Comparison of ENCODE assay signal across 29 cellular contexts in the genomic region with DNA sequence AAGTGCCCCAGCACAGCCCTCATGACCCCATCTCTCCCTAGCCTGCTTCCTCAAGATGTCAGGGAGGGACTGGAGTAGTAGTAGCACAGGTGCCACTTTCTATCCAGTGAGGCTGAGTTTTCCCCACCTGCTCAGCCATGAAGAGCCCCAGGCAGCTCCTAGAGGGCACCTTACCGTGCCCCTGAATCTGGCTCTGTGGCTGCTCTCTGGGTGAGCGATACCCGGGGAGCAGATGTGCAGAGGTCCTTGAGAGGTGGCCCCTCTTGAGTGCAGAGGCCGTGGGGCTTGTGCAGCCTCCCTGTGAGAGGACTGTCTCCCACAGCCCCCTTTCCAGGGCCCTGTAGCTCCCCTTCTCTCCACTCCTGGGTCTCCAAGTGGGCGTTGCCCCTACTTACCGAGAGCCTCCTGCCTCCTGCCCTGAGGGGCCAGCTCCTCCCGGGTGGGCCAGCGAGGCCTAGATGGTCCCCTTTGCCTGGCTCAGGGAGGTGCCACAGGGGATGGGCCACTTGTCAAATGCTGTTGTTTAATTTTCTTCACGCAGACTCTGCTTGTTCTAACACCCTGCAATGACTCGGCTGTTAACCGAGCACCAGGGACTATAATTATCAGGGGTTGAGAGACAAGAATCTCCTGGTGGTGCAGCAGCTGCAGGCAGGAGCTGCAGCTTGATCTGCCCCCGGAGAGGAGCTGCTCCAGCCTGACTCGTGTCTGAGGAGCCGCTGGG. TPM values are rescaled to one million over a fixed set of nuclear protein-coding genes. Genes with fewer than 3 reads are reported as not detected.
DNase-seq lines count a peak whose midpoint lies in the region; ATAC-seq, FAIRE-seq and TF ChIP-seq lines count a peak whose summit lies in the region.
"Had no signal": no experiment of that assay in that cellular context is flagged by ENCODE, and none has a peak within 500 bp of the region (broad histone marks: within the 10 kb centered on the region; RNA-seq: fewer than 3 reads in every experiment).

No MANE protein-coding gene starts in this region.

- intact Hi-C loops in kidney (cut with DNase I) (no loop called here), HepG2 (cut with micrococcal nuclease; ENCODE audit: unreplicated experiment) (no loop called here)

- H3K27me3 ChIP-seq in skeletal muscle tissue (ENCODE audit: control insufficient read depth in 3 of 3, insufficient read depth in 3 of 3, low read length in 3 of 3), result peaks cover 0 to 5% (median 0%) of the 10 kb centered on the region in 3 donors
- no peaks in the 10 kb centered on the region for H3K27me3 ChIP-seq in HepG2 (ENCODE audit: control insufficient read depth in 1 of 2, insufficient read depth in 2 of 2, low read length in 2 of 2)
- H3K27me3 ChIP-seq: upper lobe of left lung had no signal

- no peak for TF ChIP-seq EP300 in HepG2 (IDR thresholded peaks at IDR 0.05; ENCODE audit: low read depth in 2 of 2, low read length in 2 of 2)
- no peak for TF ChIP-seq EP300 in HepG2 (CRISPR knock-in tag; IDR thresholded peaks at IDR 0.05; ENCODE audit: borderline replicate concordance)

- H3K9me3 Mint-ChIP-seq in immature natural killer cell, result peaks cover 0 to 2% (median 0%) of the 10 kb centered on the region in 6 donors
- H3K9me3 Mint-ChIP-seq: activated naive CD4-positive, alpha-beta T cell treated with anti-CD3 and anti-CD28 coated beads, Interleukin-2, amount 50 U/mL, for 24 hours; CD14-positive monocyte; naive B cell had no signal

- H4K20me1 ChIP-seq in HepG2 (ENCODE audit: insufficient read depth, low read length), result no peaks in the 10 kb centered on the region

- H3K4me3 ChIP-seq in kidney (ENCODE audit: low read length in 2 of 2) (no peak overlapping the region), skeletal muscle tissue (ENCODE audit: low read length in 3 of 3) (no peak overlapping the region), HepG2 (replicated peaks in 1 of 3; ENCODE audit: insufficient read depth in 1 of 3, low read depth in 2 of 3, low read length in 3 of 3) (no peak overlapping the region)
- H3K4me3 ChIP-seq: heart right ventricle, suprapubic skin, upper lobe of left lung had no signal

- peak; percentile 54 to 69 for DNase-seq in NCI-H2081 (lab: John Stamatoyannopoulos, UW)
- no peak for DNase-seq in NCI-H2081 treated with DMSO at 0.1 percent for 48 hours (lab: John Stamatoyannopoulos, UW)
- peak; percentile 61 for DNase-seq in NCI-H2227 (lab: John Stamatoyannopoulos, UW; ENCODE audit: unreplicated experiment)
- DNase-seq in kidney, result peak; percentile 62
- no peak for DNase-seq in HepG2 (ENCODE audit: low spot score)
- DNase-seq in immature natural killer cell, result no peak
- DNase-seq: 8988T; DMS79 treated with DMSO at 0.1 percent for 48 hours; foreskin melanocyte; GDM1; GOT3; heart right ventricle; KBM-7; naive B cell; NCI-H1105 treated with DMSO at 0.1 percent for 48 hours; NCI-H774; SIG-M5; stimulated activated naive CD4-positive, alpha-beta T cell treated with Interleukin-2 at 50 U/mL for 16 hours; SW 1271; upper lobe of left lung had no signal

- no peak overlapping the region for H3K4me3 Mint-ChIP-seq in immature natural killer cell
- H3K4me3 Mint-ChIP-seq: activated naive CD4-positive, alpha-beta T cell treated with anti-CD3 and anti-CD28 coated beads, Interleukin-2, amount 50 U/mL, for 24 hours; CD14-positive monocyte; naive B cell had no signal

- no peaks in the 10 kb centered on the region for H3K4me1 ChIP-seq in kidney (ENCODE audit: control insufficient read depth in 1 of 2, insufficient read depth in 1 of 2, low read depth in 1 of 2, low read length in 2 of 2)
- peaks cover 10 to 33% (median 14%) of the 10 kb centered on the region in 3 donors for H3K4me1 ChIP-seq in skeletal muscle tissue (ENCODE audit: control insufficient read depth in 3 of 3, insufficient read depth in 3 of 3, low read length in 3 of 3)
- no peaks in the 10 kb centered on the region for H3K4me1 ChIP-seq in HepG2 (ENCODE audit: insufficient read depth, low read length)
- H3K4me1 ChIP-seq: suprapubic skin, upper lobe of left lung had no signal

- H3K27me3 Mint-ChIP-seq in immature natural killer cell (ENCODE audit: low read depth in 3 of 3), result peaks cover 0 to 1% (median 0%) of the 10 kb centered on the region in 3 donors
- H3K27me3 Mint-ChIP-seq: activated naive CD4-positive, alpha-beta T cell treated with anti-CD3 and anti-CD28 coated beads, Interleukin-2, amount 50 U/mL, for 24 hours had no signal

- 81% methylated on average over 4 of the region's 14 CpGs for WGBS in HepG2 (ENCODE audit: low lambda C conversion rate)

- FAIRE-seq in kidney (lab: Jason Lieb, UNC) (no peak), HepG2 (lab: Jason Lieb, UNC) (no peak)

- H3K4me2 ChIP-seq in HepG2 (ENCODE audit: low read depth, low read length), result no peak overlapping the region

- H3K4me1 Mint-ChIP-seq in immature natural killer cell, result no peaks in the 10 kb centered on the region
- H3K4me1 Mint-ChIP-seq: activated naive CD4-positive, alpha-beta T cell treated with anti-CD3 and anti-CD28 coated beads, Interleukin-2, amount 50 U/mL, for 24 hours; CD14-positive monocyte had no signal

- CTCF ChIA-PET in HepG2 (lab: Yijun Ruan, JAX; ENCODE audit: low intra/inter-chr PET ratio, low total read pairs), result no interaction called here

- POLR2A ChIA-PET in HepG2 (lab: Yijun Ruan, JAX), result no interaction called here

- no peaks in the 10 kb centered on the region for H3K79me2 ChIP-seq in HepG2 (ENCODE audit: insufficient read depth, low read length)

- TF ChIP-seq RAD21 in HepG2 (CRISPR knock-in tag; IDR thresholded peaks at IDR 0.05), result no peak

- no TSS peak for BruUV-seq in HepG2 (replicated peaks; lab: Mats Ljungman, UMichigan)

- H3K27ac Mint-ChIP-seq in immature natural killer cell, result no peak overlapping the region
- H3K27ac Mint-ChIP-seq: activated naive CD4-positive, alpha-beta T cell treated with anti-CD3 and anti-CD28 coated beads, Interleukin-2, amount 50 U/mL, for 24 hours; CD14-positive monocyte had no signal

- H3K36me3 ChIP-seq in kidney (ENCODE audit: control insufficient read depth in 1 of 2, insufficient read depth in 2 of 2, low read length in 2 of 2), result no peaks in the 10 kb centered on the region
- H3K36me3 ChIP-seq in skeletal muscle tissue (ENCODE audit: control insufficient read depth in 3 of 3, insufficient read depth in 3 of 3, low read length in 3 of 3), result no peaks in the 10 kb centered on the region
- H3K36me3 ChIP-seq in HepG2 (replicated peaks in 1 of 2; ENCODE audit: control insufficient read depth in 1 of 2, insufficient read depth in 2 of 2, low read length in 2 of 2), result no peaks in the 10 kb centered on the region
- H3K36me3 ChIP-seq: heart right ventricle, neutrophil, suprapubic skin, upper lobe of left lung had no signal

- no peak overlapping the region for H3K27ac ChIP-seq in kidney (ENCODE audit: low read depth in 2 of 2, low read length in 2 of 2)
- peak overlapping the region; percentile 30 for H3K27ac ChIP-seq in skeletal muscle tissue (ENCODE audit: low read depth, low read length)
- no peak overlapping the region for H3K27ac ChIP-seq in HepG2 (ENCODE audit: extremely low read length, insufficient read depth, low read length)
- H3K27ac ChIP-seq: heart right ventricle, neutrophil, suprapubic skin, upper lobe of left lung had no signal

- TF ChIP-seq CTCF in kidney (IDR thresholded peaks at IDR 0.05; ENCODE audit: borderline replicate concordance, extremely low read depth, insufficient read depth) (no peak), HepG2 (CRISPR knock-in tag; IDR thresholded peaks at IDR 0.05) (no peak)

- TF ChIP-seq POLR2A in HepG2 (IDR thresholded peaks at IDR 0.05; ENCODE audit: insufficient read depth in 1 of 2, low read depth in 2 of 2, low read length in 2 of 2), result no peak

- in situ Hi-C loops in HepG2 (cut with HindIII; ENCODE audit: extremely low pct_ligation_motif_present, low pct_unique_long_range_greater_than_20kb), result no loop called here

- H3K9ac ChIP-seq in kidney (ENCODE audit: low read length in 2 of 2) (no peak overlapping the region), skeletal muscle tissue (ENCODE audit: low read depth in 1 of 3, low read length in 3 of 3) (peak overlapping the region; percentile 50 to 57 (median 57)), HepG2 (ENCODE audit: insufficient read depth, low read depth, low read length) (no peak overlapping the region)

- no peaks in the 10 kb centered on the region for H3K36me3 Mint-ChIP-seq in immature natural killer cell
- H3K36me3 Mint-ChIP-seq: activated naive CD4-positive, alpha-beta T cell treated with anti-CD3 and anti-CD28 coated beads, Interleukin-2, amount 50 U/mL, for 24 hours; CD14-positive monocyte; naive B cell had no signal

- ATAC-seq in HepG2, result no peak
- no peak for ATAC-seq in GM19328 (IDR thresholded peaks at IDR 0.05; ENCODE audit: unreplicated experiment)
- ATAC-seq: heart right ventricle had no signal

- H3K9me3 ChIP-seq in kidney (ENCODE audit: control insufficient read depth in 1 of 2, low read length in 2 of 2) (no peaks in the 10 kb centered on the region), skeletal muscle tissue (ENCODE audit: control insufficient read depth in 3 of 3, low read length in 3 of 3) (no peaks in the 10 kb centered on the region), HepG2 (ENCODE audit: low read length) (no peaks in the 10 kb centered on the region)
- H3K9me3 ChIP-seq: heart right ventricle, neutrophil, suprapubic skin, upper lobe of left lung had no signal

- H2AFZ ChIP-seq in HepG2 (ENCODE audit: low read length), result no peak overlapping the region

RNA-seq across cellular contexts. Expression of a gene that starts 29.6 kb away (rescaled TPM):
- total RNA-seq in kidney, result not detected
- not detected for polyA plus RNA-seq in kidney (ENCODE audit: insufficient read depth, low read depth, low replicate concordance)
- total RNA-seq in skeletal muscle tissue, result 2.6 TPM
- 13.1 and 20.2 TPM in 2 replicates for total RNA-seq in HepG2 (2016; rRNA removed; fragmentation: Illumina TruSeq; extraction: Trizol)
- 12.8 and 17.7 TPM in 2 replicates for total RNA-seq in HepG2 (2016; cell fraction: cytosol; rRNA removed; fragmentation: Illumina TruSeq; extraction: Trizol; ENCODE audit: low read depth)
- 12.5 and 19.9 TPM in 2 replicates for total RNA-seq in HepG2 (2016; cell fraction: insoluble cytoplasmic fraction; rRNA removed; fragmentation: Illumina TruSeq; extraction: Trizol)
- 27.9 and 34.7 TPM in 2 replicates for total RNA-seq in HepG2 (2016; cell fraction: membrane; rRNA removed; fragmentation: Illumina TruSeq; extraction: Trizol)
- 17.9 and 18.7 TPM in 2 replicates for total RNA-seq in HepG2 (2016; cell fraction: nucleus; rRNA removed; fragmentation: Illumina TruSeq; extraction: Trizol)
- polyA plus RNA-seq in HepG2 (2011; rRNA removed), result 11.7 and 17.0 TPM in 2 replicates
- polyA plus RNA-seq in HepG2 (2011; cell fraction: cytosol; rRNA removed), result 13.4 and 20.2 TPM in 2 replicates
- 26.6 and 30.3 TPM in 2 replicates for polyA plus RNA-seq in HepG2 (2011; cell fraction: nucleus; rRNA removed)
- 6.9 and 13.4 TPM in 2 replicates for polyA plus RNA-seq in HepG2 (2012)
- 29.4 and 35.3 TPM in 2 replicates for polyA plus RNA-seq in HepG2 (2016; cell fraction: cytosol; fragmentation: Illumina TruSeq; extraction: Trizol; ENCODE audit: low read depth)
- 19.1 and 27.9 TPM in 2 replicates for polyA plus RNA-seq in HepG2 (2016; cell fraction: insoluble cytoplasmic fraction; fragmentation: Illumina TruSeq; extraction: Trizol; ENCODE audit: low read depth)
- polyA plus RNA-seq in HepG2 (2016; cell fraction: membrane; fragmentation: Illumina TruSeq; extraction: Trizol; ENCODE audit: low read depth), result 43.6 and 46.2 TPM in 2 replicates
- polyA plus RNA-seq in HepG2 (2016; cell fraction: nucleus; fragmentation: Illumina TruSeq; extraction: Trizol; ENCODE audit: insufficient read depth, low read depth), result 32.5 and 33.9 TPM in 2 replicates
- 19.5 and 28.2 TPM in 2 replicates for polyA minus RNA-seq in HepG2 (2011; rRNA and poly(A)+ RNA removed; ENCODE audit: low replicate concordance)
- polyA minus RNA-seq in HepG2 (2011; cell fraction: cytosol; rRNA and poly(A)+ RNA removed), result 10.5 and 12.9 TPM in 2 replicates
- 6.4 and 6.8 TPM in 2 replicates for polyA minus RNA-seq in HepG2 (2011; cell fraction: nucleus; rRNA and poly(A)+ RNA removed)
- not detected for polyA plus RNA-seq in immature natural killer cell
- total RNA-seq: cerebellum, kidney epithelial cell, liver had no signal
- polyA plus RNA-seq: CD14-positive monocyte had no signal

Comparison
In these comparisons a context has a peak if more than half of its experiments do, and no peak if none do; other contexts are left out.
1. DNase-seq: peak in NCI-H2081 (2 of 2), NCI-H2227 (single experiment) and kidney (single experiment); none in NCI-H2081 treated with DMSO at 0.1 percent for 48 hours (single experiment), HepG2 (single experiment) and immature natural killer cell (0 of 3).
2. H3K9ac ChIP-seq: peak in skeletal muscle tissue (3 of 3); none in kidney (0 of 2) and HepG2 (single experiment).